8 cellular contexts compared by ENCODE assay signal in the genomic region with DNA sequence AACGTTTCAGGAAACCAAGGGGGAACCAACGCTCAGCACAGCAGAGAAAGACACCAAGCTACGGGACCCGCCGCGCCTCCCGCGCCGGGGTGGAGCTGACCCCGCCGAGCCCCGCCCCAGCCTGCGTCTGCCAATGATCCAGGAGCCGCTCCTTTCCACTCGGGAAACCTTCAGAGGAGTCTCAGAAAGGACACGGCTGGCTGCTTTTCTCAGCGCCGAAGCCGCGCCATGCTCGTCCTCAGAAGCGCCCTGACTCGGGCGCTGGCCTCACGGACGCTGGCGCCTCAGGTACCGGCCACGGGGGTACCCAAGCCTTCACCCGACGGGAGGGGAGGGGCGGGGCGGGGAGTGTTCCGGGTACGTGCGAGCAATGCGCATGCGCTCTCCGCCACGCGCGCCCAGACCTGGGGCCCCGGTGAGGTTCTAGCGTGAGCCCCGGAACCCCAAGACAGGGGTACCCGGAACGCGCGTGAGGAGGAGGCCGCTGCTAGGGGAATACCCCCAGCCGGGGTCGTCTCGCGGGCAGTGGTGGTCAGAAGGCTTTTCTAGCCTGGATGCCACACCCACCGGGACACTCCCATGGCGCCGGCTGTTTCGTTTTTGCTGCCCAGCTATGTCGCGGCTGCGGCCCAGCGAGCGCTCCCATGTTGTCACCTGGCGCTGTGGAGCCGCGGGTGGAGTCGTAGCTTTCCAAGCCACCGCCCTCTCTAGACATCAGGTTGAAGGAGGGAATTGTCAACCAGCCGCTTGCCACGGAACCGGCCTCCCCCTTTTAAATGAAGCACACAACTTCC. TPM values are rescaled to one million over a fixed set of nuclear protein-coding genes. Genes with fewer than 3 reads are reported as not detected.
DNase-seq lines count a peak whose midpoint lies in the region; ATAC-seq lines count a peak whose summit lies in the region.

A gene (plus strand): TSS at position 119 of the 794 bp plus-strand sequence. CDS start 110 bp downstream, at position 229.

- DNase-seq in AML-193 (lab: John Stamatoyannopoulos, UW) = peak; percentile 77 to 80
- DNase-seq in NCI-H524 (lab: John Stamatoyannopoulos, UW) = peak; percentile 73 to 88
- DNase-seq in activated CD4-positive, alpha-beta T cell treated with anti-CD3 and anti-CD28 coated beads for 24 hours (ENCODE audit: low read depth in 2 of 2) = peak; percentile 80 to 81
- peak; percentile 83 for DNase-seq in cerebellum (ENCODE audit: low spot score)
- peak; percentile 85 for DNase-seq in kidney tubule cell (ENCODE audit: low spot score)
- peak; percentile 58 to 72 for DNase-seq in stimulated activated CD4-positive, alpha-beta T cell treated with anti-CD3 and anti-CD28 coated beads, Interleukin-1b, Interleukin-23, amount 100 ng/mL, for 1 hour (ENCODE audit: low read depth in 2 of 2)

- ATAC-seq in GM19025 (IDR thresholded peaks at IDR 0.05; ENCODE audit: low read depth, unreplicated experiment) (peak; percentile 82), HG03280 (IDR thresholded peaks at IDR 0.05; ENCODE audit: unreplicated experiment) (peak; percentile 88)

RNA-seq across cellular contexts. Expression of the gene that starts here (rescaled TPM):
- 39.0 TPM for total RNA-seq in cerebellum

Comparison
In these comparisons a context has a peak if more than half of its experiments do, and no peak if none do; other contexts are left out.
1. Peak in every context shown above with its lines: DNase-seq and ATAC-seq.